In genomic region chr1:171438441-171438840, GRCh38 we compare ENCODE assay signal across 11 cellular contexts. TPM values are rescaled to one million over a fixed set of nuclear protein-coding genes. Genes with fewer than 3 reads are reported as not detected.
DNase-seq lines count a peak whose midpoint lies in the region; ATAC-seq, FAIRE-seq and TF ChIP-seq lines count a peak whose summit lies in the region.
"Had no signal": no experiment of that assay in that cellular context is flagged by ENCODE, and none has a peak within 500 bp of the region (broad histone marks: within the 10 kb centered on the region; RNA-seq: fewer than 3 reads in every experiment).

No MANE protein-coding gene starts in this region.

- H3K4me3 ChIP-seq in A549 = no peak overlapping the region
- H3K4me3 ChIP-seq in mammary epithelial cell (replicated peaks in 1 of 3; ENCODE audit: insufficient read depth in 1 of 3, low read depth in 2 of 3, low read length in 3 of 3) = no peak overlapping the region
- H3K4me3 ChIP-seq in keratinocyte (ENCODE audit: control insufficient read depth in 2 of 3, extremely low read depth in 1 of 3, insufficient read depth in 2 of 3, low read depth in 1 of 3, low read length in 3 of 3) = no peak overlapping the region
- H3K4me3 ChIP-seq: BLaER1 treated with 17β-estradiol and CSF1 and Interleukin-3, amounts not matched to agents 10 nM and 100 nM had no signal

- in situ Hi-C loops in mammary epithelial cell (cut with MboI; ENCODE audit: low sequenced_read_pairs in 2 of 2) = no loop called here

- H3K4me1 Mint-ChIP-seq in endothelial cell (ENCODE audit: unreplicated experiment) = peaks cover 4% of the 10 kb centered on the region

- H3K4me2 ChIP-seq in A549 (peak overlapping the region; percentile 6; the same call in 2 of the 3 replicates), mammary epithelial cell (ENCODE audit: insufficient read depth, low read depth, low read length) (peak overlapping the region; percentile 19), keratinocyte (ENCODE audit: control insufficient read depth, extremely low read depth, insufficient read depth, low read depth, low read length) (peak overlapping the region; percentile 29)
- H3K4me2 ChIP-seq: BLaER1 treated with 17β-estradiol and CSF1 and Interleukin-3, amounts not matched to agents 10 nM and 100 nM had no signal

- BruUV-seq in mammary epithelial cell (replicated peaks; lab: Mats Ljungman, UMichigan) = no TSS peak

- no peak for FAIRE-seq in A549 (lab: Jason Lieb, UNC)
- peak; percentile 90 for FAIRE-seq in keratinocyte (lab: Jason Lieb, UNC)

- no peaks in the 10 kb centered on the region for H3K79me2 ChIP-seq in mammary epithelial cell (ENCODE audit: insufficient read depth, low read length)
- no peaks in the 10 kb centered on the region for H3K79me2 ChIP-seq in keratinocyte (ENCODE audit: control insufficient read depth, insufficient read depth, low read length)

- no peak overlapping the region for H2AFZ ChIP-seq in mammary epithelial cell (ENCODE audit: low read depth, low read length)
- H2AFZ ChIP-seq in keratinocyte (ENCODE audit: control insufficient read depth, low read length) = no peak overlapping the region

- no peaks in the 10 kb centered on the region for H3K36me3 Mint-ChIP-seq in endothelial cell (ENCODE audit: low read depth, unreplicated experiment)
- H3K36me3 Mint-ChIP-seq: IgD-negative memory B cell had no signal

- H3K9me1 ChIP-seq in keratinocyte (ENCODE audit: control insufficient read depth, extremely low read depth, insufficient read depth, low read length) = no peaks in the 10 kb centered on the region

- H3K27me3 Mint-ChIP-seq in endothelial cell (ENCODE audit: unreplicated experiment) = peaks cover 1% of the 10 kb centered on the region

- H3K9me3 ChIP-seq in A549 = no peaks in the 10 kb centered on the region
- H3K9me3 ChIP-seq in mammary epithelial cell (replicated peaks; ENCODE audit: insufficient read depth, low read length) = no peaks in the 10 kb centered on the region
- H3K9me3 ChIP-seq in keratinocyte (ENCODE audit: control insufficient read depth, low read depth, low read length) = no peaks in the 10 kb centered on the region

- CTCF ChIA-PET in A549 (lab: Yijun Ruan, JAX) = interaction anchor here (2.5 kb wide), 1 partner anchor 47 kb away, joined by 9 read pairs; the partner anchor contains the start of gene PRRC2C
- CTCF ChIA-PET in mammary epithelial cell (lab: Charles Lee; ENCODE audit: low non-redundant PET) = no interaction called here

- TF ChIP-seq RAD21 in A549 (conservative IDR thresholded peaks at IDR 0.05 in 1 of 2, IDR thresholded peaks at IDR 0.05 in 1 of 2) = no peak

- H3K36me3 ChIP-seq in mammary epithelial cell (ENCODE audit: insufficient read depth, low read length) (no peaks in the 10 kb centered on the region), keratinocyte (ENCODE audit: control insufficient read depth in 2 of 2, extremely low read depth in 1 of 2, insufficient read depth in 2 of 2, low read length in 2 of 2) (no peaks in the 10 kb centered on the region)
- H3K36me3 ChIP-seq: BLaER1 treated with 17β-estradiol and CSF1 and Interleukin-3, amounts not matched to agents 10 nM and 100 nM had no signal

- H3K9me3 Mint-ChIP-seq in endothelial cell (ENCODE audit: unreplicated experiment) = no peaks in the 10 kb centered on the region

- no peak for TF ChIP-seq POLR2A in A549 (IDR thresholded peaks at IDR 0.05; ENCODE audit: low read length)

- no peak overlapping the region for H3K4me3 Mint-ChIP-seq in endothelial cell (ENCODE audit: unreplicated experiment)
- H3K4me3 Mint-ChIP-seq: IgD-negative memory B cell had no signal

- 0% methylated on average over 2 of the region's 2 CpGs for WGBS in A549 (ENCODE audit: missing lambda C conversion rate)
- 6% methylated on average over 2 of the region's 2 CpGs for WGBS in mammary epithelial cell (ENCODE audit: low coverage, missing lambda C conversion rate)

- H3K9ac ChIP-seq in mammary epithelial cell (ENCODE audit: insufficient read depth, low read length) = no peak overlapping the region
- H3K9ac ChIP-seq in keratinocyte (ENCODE audit: control insufficient read depth, extremely low read depth, insufficient read depth, low read length) = no peak overlapping the region
- H3K9ac ChIP-seq: BLaER1 treated with 17β-estradiol and CSF1 and Interleukin-3, amounts not matched to agents 10 nM and 100 nM had no signal

- H3K27ac ChIP-seq in A549 (peak overlapping the region; percentile 53 to 70), mammary epithelial cell (ENCODE audit: insufficient read depth, low read depth, low read length) (peak overlapping the region; percentile 86), keratinocyte (ENCODE audit: control insufficient read depth, insufficient read depth, low read length) (peak overlapping the region; percentile 77)
- H3K27ac ChIP-seq: BLaER1 treated with 17β-estradiol and CSF1 and Interleukin-3, amounts not matched to agents 10 nM and 100 nM had no signal

- dilution Hi-C loops in mammary epithelial cell (cut with HindIII; ENCODE audit: low sequenced_read_pairs) = no loop called here
- dilution Hi-C loops in keratinocyte (cut with MboI; ENCODE audit: extremely low pct_ligation_motif_present, low sequenced_read_pairs) = no loop called here

- ATAC-seq in A549 = peak; percentile 88 to 92

- H3K4me1 ChIP-seq in A549 = peaks cover 38% of the 10 kb centered on the region
- peaks cover 38% of the 10 kb centered on the region for H3K4me1 ChIP-seq in mammary epithelial cell (ENCODE audit: insufficient read depth, low read length)
- H3K4me1 ChIP-seq in keratinocyte (ENCODE audit: control insufficient read depth, extremely low read depth, insufficient read depth, low read length) = peaks cover 34% of the 10 kb centered on the region

- H3K27me3 ChIP-seq in mammary epithelial cell (ENCODE audit: insufficient read depth, low read length) (no peaks in the 10 kb centered on the region), keratinocyte (ENCODE audit: control insufficient read depth, extremely low read depth, insufficient read depth, low read length) (no peaks in the 10 kb centered on the region)
- H3K27me3 ChIP-seq: BLaER1 treated with 17β-estradiol and CSF1 and Interleukin-3, amounts not matched to agents 10 nM and 100 nM had no signal

- POLR2A ChIA-PET in A549 (lab: Yijun Ruan, JAX) = interaction anchor here (1.0 kb wide), 1 partner anchor 47 kb away, joined by 4 read pairs; the partner anchor contains the start of gene PRRC2C

- no peaks in the 10 kb centered on the region for H4K20me1 ChIP-seq in mammary epithelial cell (ENCODE audit: insufficient read depth, low read length)
- H4K20me1 ChIP-seq in keratinocyte (ENCODE audit: control insufficient read depth, extremely low read depth, insufficient read depth, low read length) = no peaks in the 10 kb centered on the region
- H4K20me1 ChIP-seq: BLaER1 treated with 17β-estradiol and CSF1 and Interleukin-3, amounts not matched to agents 10 nM and 100 nM had no signal

- TF ChIP-seq EP300 in A549 (IDR thresholded peaks at IDR 0.05) = no peak

- no peak overlapping the region for H3K27ac Mint-ChIP-seq in endothelial cell (ENCODE audit: unreplicated experiment)
- H3K27ac Mint-ChIP-seq: IgD-negative memory B cell had no signal

- TF ChIP-seq CTCF in A549 (IDR thresholded peaks at IDR 0.05) = no peak
- TF ChIP-seq CTCF in mammary epithelial cell (conservative IDR thresholded peaks at IDR 0.05 in 1 of 2, IDR thresholded peaks at IDR 0.05 in 1 of 2; ENCODE audit: extremely low read depth in 1 of 2, insufficient read depth in 1 of 2, low read depth in 1 of 2, low read length in 2 of 2) = no peak
- no peak for TF ChIP-seq CTCF in keratinocyte (optimal IDR thresholded peaks at IDR 0.05 in 1 of 3, IDR thresholded peaks at IDR 0.05 in 1 of 3, conservative IDR thresholded peaks at IDR 0.05 in 1 of 3; ENCODE audit: extremely low read depth in 1 of 3, insufficient read depth in 2 of 3, low read length in 3 of 3)
- TF ChIP-seq CTCF in endothelial cell (IDR thresholded peaks at IDR 0.05; ENCODE audit: unreplicated experiment) = no peak

- DNase-seq in A549 (ENCODE audit: low read depth in 1 of 2, low spot score in 1 of 2) (peak; percentile 47 to 84), HT1080 (ENCODE audit: low read depth) (peak; percentile 98), mammary epithelial cell (peak; percentile 95), keratinocyte (ENCODE audit: low read depth, low spot score) (peak; percentile 91), hypothalamus (lab: John Stamatoyannopoulos, UW) (no peak), NCI-H345 treated with DMSO at 0.1 percent for 48 hours (lab: John Stamatoyannopoulos, UW; ENCODE audit: unreplicated experiment) (no peak), SIG-M5 (lab: John Stamatoyannopoulos, UW) (no peak), endothelial cell (ENCODE audit: low spot score) (no peak)
- DNase-seq: NCI-H524 had no signal

- intact Hi-C loops in mammary epithelial cell (cut with micrococcal nuclease) = loop anchor here (1.0 to 10.0 kb wide), 3 partner anchors 30 to 184 kb away; partner anchors contain the start of gene PRRC2C

TF ChIP-seq in A549, 52 proteins besides CTCF, POLR2A, EP300 and RAD21 (continues in another document):
- TF ChIP-seq JUNB (IDR thresholded peaks at IDR 0.05) = peak; percentile 36; the same call in 1 of the 2 replicates
- no peak for TF ChIP-seq KDM5A (IDR thresholded peaks at IDR 0.05)
- TF ChIP-seq MAFK (IDR thresholded peaks at IDR 0.05; ENCODE audit: partially characterized antibody) = peak; percentile 76
- no peak for TF ChIP-seq TP53 (CRISPR knock-in tag; IDR thresholded peaks at IDR 0.05)
- no peak for TF ChIP-seq ZFP36 (IDR thresholded peaks at IDR 0.05; ENCODE audit: borderline replicate concordance, partially characterized antibody)

RNA-seq across cellular contexts. Expression of gene PRRC2C, which starts 46.9 kb away (rescaled TPM):
- polyA plus RNA-seq in A549 (2011; rRNA removed) = 96.3 and 139 TPM in 2 replicates
- polyA plus RNA-seq in A549 (2012; cell fraction: cytosol; rRNA removed) = 24.3 and 30.1 TPM in 2 replicates
- 52.6 and 74.8 TPM in 2 replicates for polyA plus RNA-seq in A549 (2012; cell fraction: nucleus; rRNA removed)
- polyA plus RNA-seq in A549 (2017; fragmentation: RNase III; extraction: RNeasy Plus Mini Kit Qiagen cat#74134 plus additional on column Dnase treatment) = 50.3 to 61.6 TPM (median 55.4 TPM) in 3 replicates
- 154 and 163 TPM in 2 replicates for polyA minus RNA-seq in A549 (2011; rRNA and poly(A)+ RNA removed)
- 46.7 and 56.4 TPM in 2 replicates for total RNA-seq in HT1080 (2014; rRNA removed; shearing (Covaris generic))
- polyA plus RNA-seq in HT1080 (2015; cell fraction: cytosol; rRNA removed) = 30.9 and 42.1 TPM in 2 replicates
- 259 and 264 TPM in 2 replicates for polyA plus RNA-seq in HT1080 (2015; cell fraction: nucleus; rRNA removed)
- 100 to 1,000 TPM in 1 of 2 donors, 10 to 100 TPM in 1; 56.3 to 177 TPM for total RNA-seq in mammary epithelial cell
- 49.5 TPM for polyA plus RNA-seq in mammary epithelial cell
- polyA minus RNA-seq in mammary epithelial cell = 165 TPM
- polyA plus RNA-seq in keratinocyte = 74.8 to 88.6 TPM (median 77.5 TPM) in 3 replicates
- 117 TPM for polyA plus RNA-seq in keratinocyte (2011; ENCODE audit: low read depth)
- 35.3 and 60.0 TPM in 2 replicates for polyA plus RNA-seq in keratinocyte (2011; cell fraction: cytosol; rRNA removed)
- polyA plus RNA-seq in keratinocyte (2011; cell fraction: nucleus; rRNA removed) = 274 and 275 TPM in 2 replicates
- polyA plus RNA-seq in keratinocyte (2012; ENCODE audit: low replicate concordance) = 72.2 and 86.9 TPM in 2 replicates
- 73.6 to 167 TPM (median 110 TPM) in 3 replicates for polyA minus RNA-seq in keratinocyte
- polyA minus RNA-seq in keratinocyte (2011; cell fraction: cytosol; rRNA and poly(A)+ RNA removed) = 34.7 TPM
- polyA minus RNA-seq in keratinocyte (2011; cell fraction: nucleus; rRNA and poly(A)+ RNA removed) = 158 and 307 TPM in 2 replicates
- 248 TPM for total RNA-seq in endothelial cell (ENCODE audit: unreplicated experiment)

Comparison
In these comparisons a context has a peak if more than half of its experiments do, and no peak if none do; other contexts are left out.
1. DNase-seq: peak in A549 (2 of 2), HT1080 (single experiment), mammary epithelial cell (single experiment) and keratinocyte (single experiment); none in hypothalamus (0 of 51), NCI-H345 treated with DMSO at 0.1 percent for 48 hours (single experiment), SIG-M5 (single experiment) and endothelial cell (single experiment).
2. Peak in every context shown above with its lines, with median percentiles within 50 percentile points of each other: H3K27ac ChIP-seq and H3K4me2 ChIP-seq.